8 cellular contexts compared by ENCODE assay signal in genomic region chr11:107018902-107019493, GRCh38. TPM values are rescaled to one million over a fixed set of nuclear protein-coding genes. Genes with fewer than 3 reads are reported as not detected.
A peak's percentile ranks its signal among the peaks of the same experiment; 100 is the strongest.
DNase-seq lines count a peak whose midpoint lies in the region; ATAC-seq and TF ChIP-seq lines count a peak whose summit lies in the region.

No MANE protein-coding gene starts in this region.

- no peaks in the 10 kb centered on the region for H3K36me3 Mint-ChIP-seq in stimulated activated naive CD8-positive, alpha-beta T cell treated with anti-CD3 and anti-CD28 coated beads, Interleukin-15, Interleukin-2, amounts not matched to agents 100 ng/mL and 50 ng/mL, for 24 hours (ENCODE audit: low read depth)
- H3K36me3 Mint-ChIP-seq in naive thymus-derived CD8-positive, alpha-beta T cell: peaks cover 0 to 9% (median 6%) of the 10 kb centered on the region in 3 donors

- H3K36me3 ChIP-seq in Peyer's patch: no peaks in the 10 kb centered on the region

- peak overlapping the region; percentile 26 for H3K4me3 Mint-ChIP-seq in stimulated activated naive CD8-positive, alpha-beta T cell treated with anti-CD3 and anti-CD28 coated beads, Interleukin-15, Interleukin-2, amounts not matched to agents 100 ng/mL and 50 ng/mL, for 24 hours
- peak overlapping the region in 4 of 10 donors; percentile 4 to 64 (median 18) for H3K4me3 Mint-ChIP-seq in naive thymus-derived CD8-positive, alpha-beta T cell

- peaks cover 0 to 10% of the 10 kb centered on the region in 2 donors for H3K27me3 ChIP-seq in Peyer's patch

- peak overlapping the region in 2 of 4 donors; percentile 41 to 50 for H3K4me3 ChIP-seq in Peyer's patch

- ATAC-seq in naive thymus-derived CD8-positive, alpha-beta T cell: no peak

- TF ChIP-seq POLR2A in Peyer's patch (IDR thresholded peaks at IDR 0.05): no peak

- H3K9me3 ChIP-seq in Peyer's patch: no peaks in the 10 kb centered on the region

- DNase-seq in activated CD4-positive, alpha-beta T cell treated with anti-CD3 and anti-CD28 coated beads for 48 hours: peak; percentile 35
- DNase-seq in activated CD4-positive, alpha-beta T cell treated with anti-CD3 and anti-CD28 coated beads, Interleukin-2, amount 50 U/mL, for 4 hours: no peak
- DNase-seq in Peyer's patch (peak in 2 of 3 donors; percentile 46 to 51), dedifferentiated amniotic fluid mesenchymal stem cell (ENCODE audit: extremely low spot score) (peak; percentile 65), kidney tubule cell (ENCODE audit: low spot score) (peak; percentile 67), NCI-H2107 treated with DMSO at 0.1 percent for 48 hours (lab: John Stamatoyannopoulos, UW; ENCODE audit: unreplicated experiment) (no peak)
- no peak for DNase-seq in naive thymus-derived CD8-positive, alpha-beta T cell

- H3K4me1 ChIP-seq in Peyer's patch: peaks cover 0 to 19% (median 0%) of the 10 kb centered on the region in 4 donors

- no peak for TF ChIP-seq CTCF in Peyer's patch (IDR thresholded peaks at IDR 0.05)

- no peak overlapping the region for H3K27ac Mint-ChIP-seq in stimulated activated naive CD8-positive, alpha-beta T cell treated with anti-CD3 and anti-CD28 coated beads, Interleukin-15, Interleukin-2, amounts not matched to agents 100 ng/mL and 50 ng/mL, for 24 hours
- no peak overlapping the region for H3K27ac Mint-ChIP-seq in naive thymus-derived CD8-positive, alpha-beta T cell

- H3K4me1 Mint-ChIP-seq in stimulated activated naive CD8-positive, alpha-beta T cell treated with anti-CD3 and anti-CD28 coated beads, Interleukin-15, Interleukin-2, amounts not matched to agents 100 ng/mL and 50 ng/mL, for 24 hours (ENCODE audit: low read depth): peaks cover 8% of the 10 kb centered on the region
- peaks cover 3 to 6% (median 5%) of the 10 kb centered on the region in 4 donors for H3K4me1 Mint-ChIP-seq in naive thymus-derived CD8-positive, alpha-beta T cell

- H3K9me3 Mint-ChIP-seq in stimulated activated naive CD8-positive, alpha-beta T cell treated with anti-CD3 and anti-CD28 coated beads, Interleukin-15, Interleukin-2, amounts not matched to agents 100 ng/mL and 50 ng/mL, for 24 hours: no peaks in the 10 kb centered on the region
- peaks cover 0 to 9% (median 0%) of the 10 kb centered on the region in 9 donors for H3K9me3 Mint-ChIP-seq in naive thymus-derived CD8-positive, alpha-beta T cell

- no peak overlapping the region for H3K27ac ChIP-seq in Peyer's patch

- H3K27me3 Mint-ChIP-seq in stimulated activated naive CD8-positive, alpha-beta T cell treated with anti-CD3 and anti-CD28 coated beads, Interleukin-15, Interleukin-2, amounts not matched to agents 100 ng/mL and 50 ng/mL, for 24 hours: peaks cover 57% of the 10 kb centered on the region
- peaks cover 28 to 50% (median 43%) of the 10 kb centered on the region in 5 donors for H3K27me3 Mint-ChIP-seq in naive thymus-derived CD8-positive, alpha-beta T cell

- POLR2A ChIA-PET in naive thymus-derived CD8-positive, alpha-beta T cell (lab: Charles Lee): no interaction called here

RNA-seq across cellular contexts. Expression of gene GUCY1A2, which starts 0.7 kb away (rescaled TPM):
- total RNA-seq in Peyer's patch: under 1 TPM; 0.53 to 0.95 (median 0.75) TPM
- not detected for total RNA-seq in naive thymus-derived CD8-positive, alpha-beta T cell
- not detected for polyA plus RNA-seq in naive thymus-derived CD8-positive, alpha-beta T cell

Comparison
In these comparisons a context has a peak if more than half of its experiments do, and no peak if none do; other contexts are left out.
1. DNase-seq: peak in activated CD4-positive, alpha-beta T cell treated with anti-CD3 and anti-CD28 coated beads for 48 hours (single experiment), Peyer's patch (2 of 3), dedifferentiated amniotic fluid mesenchymal stem cell (single experiment) and kidney tubule cell (single experiment); none in activated CD4-positive, alpha-beta T cell treated with anti-CD3 and anti-CD28 coated beads, Interleukin-2, amount 50 U/mL, for 4 hours (0 of 2), naive thymus-derived CD8-positive, alpha-beta T cell (0 of 10) and NCI-H2107 treated with DMSO at 0.1 percent for 48 hours (single experiment).